Comparison of ENCODE assay signal across 18 cellular contexts in the genomic region with DNA sequence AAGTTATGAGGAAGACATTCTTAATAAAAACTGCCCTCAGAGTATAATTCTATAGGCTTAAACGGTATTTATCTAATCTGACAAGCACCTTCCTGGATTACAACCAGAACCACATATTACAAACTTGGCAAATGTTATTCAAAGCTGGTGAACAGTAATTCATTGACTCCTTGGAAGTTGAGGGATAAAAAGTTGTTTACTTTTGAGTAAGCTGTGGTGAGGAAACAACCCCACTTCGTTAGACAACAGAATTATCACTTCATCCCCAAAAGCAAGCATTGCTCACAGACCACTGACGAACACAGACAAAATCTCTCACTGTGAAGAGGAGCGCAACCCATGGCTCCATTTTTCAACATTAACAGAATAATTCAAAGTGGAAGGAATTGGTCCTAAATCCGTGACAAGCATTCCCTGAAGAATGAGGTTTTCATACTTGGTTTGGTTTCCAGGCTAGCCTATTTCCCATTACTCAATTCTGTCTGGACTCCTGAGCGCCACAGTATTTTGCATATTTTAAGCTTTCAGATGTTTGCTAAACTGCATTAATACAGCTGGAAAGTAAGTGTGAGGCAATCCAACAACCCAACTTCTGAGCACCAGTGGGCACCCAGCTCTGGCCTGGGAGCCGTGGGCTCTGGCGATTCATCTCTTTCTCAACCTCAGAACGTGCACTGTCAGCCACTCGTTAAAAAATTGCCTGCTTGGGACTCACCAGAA. TPM values are rescaled to one million over a fixed set of nuclear protein-coding genes. Genes with fewer than 3 reads are reported as not detected.
DNase-seq lines count a peak whose midpoint lies in the region; TF ChIP-seq lines count a peak whose summit lies in the region.
"Had no signal": no experiment of that assay in that cellular context is flagged by ENCODE, and none has a peak within 500 bp of the region (broad histone marks: within the 10 kb centered on the region; RNA-seq: fewer than 3 reads in every experiment).

No MANE protein-coding gene starts in this region.

- CTCF ChIA-PET in MCF 10A (lab: Yijun Ruan, JAX), result interaction anchor here (0.9 to 2.4 kb wide), 5 partner anchors 17 to 61 kb away, joined by 3 to 7 read pairs (median 4); no protein-coding TSS in a partner anchor

- H3K27ac ChIP-seq in breast epithelium (no peak overlapping the region), fibroblast of lung (ENCODE audit: insufficient read depth, low read length) (no peak overlapping the region), transverse colon (peak overlapping the region; percentile 2 to 48 (median 34)), tibial nerve (no peak overlapping the region)
- H3K27ac ChIP-seq: SK-N-MC, vagina had no signal

- H4K20me1 ChIP-seq in fibroblast of lung (ENCODE audit: control insufficient read depth, extremely low read depth, insufficient read depth, low read length), result no peaks in the 10 kb centered on the region

- TF ChIP-seq EP300 in transverse colon (IDR thresholded peaks at IDR 0.05; ENCODE audit: low read depth) (no peak), tibial nerve (IDR thresholded peaks at IDR 0.05) (no peak)

- intact Hi-C loops in MCF 10A (cut with micrococcal nuclease), result no loop called here
- intact Hi-C loops in breast epithelium (cut with DNase I; ENCODE audit: low total_unique reads), result no loop called here
- intact Hi-C loops in transverse colon (cut with DNase I; ENCODE audit: low total_unique reads), result no loop called here

- H3K4me3 Mint-ChIP-seq in MCF 10A (ENCODE audit: unreplicated experiment), result no peak overlapping the region
- peak overlapping the region; percentile 63 for H3K4me3 Mint-ChIP-seq in T-helper 2 cell treated with Interferon-gamma antibody and Interleukin-4, amounts not matched to agents 5 μg/mL and 100 μg/mL, for 36 hours
- H3K4me3 Mint-ChIP-seq in immature natural killer cell, result no peak overlapping the region
- H3K4me3 Mint-ChIP-seq: activated naive CD4-positive, alpha-beta T cell treated with anti-CD3 and anti-CD28 coated beads, Interleukin-2, amount 10 ng/mL, durations not matched to agents 7 days and 5 days; nephron had no signal

- H3K27ac Mint-ChIP-seq in MCF 10A (ENCODE audit: low read depth, unreplicated experiment), result no peak overlapping the region
- H3K27ac Mint-ChIP-seq in T-helper 2 cell treated with Interferon-gamma antibody and Interleukin-4, amounts not matched to agents 5 μg/mL and 100 μg/mL, for 36 hours, result peak overlapping the region; percentile 14
- no peak overlapping the region for H3K27ac Mint-ChIP-seq in immature natural killer cell
- H3K27ac Mint-ChIP-seq: activated naive CD4-positive, alpha-beta T cell treated with anti-CD3 and anti-CD28 coated beads, Interleukin-2, amount 10 ng/mL, durations not matched to agents 7 days and 5 days had no signal

- peaks cover 8% of the 10 kb centered on the region for H3K4me1 Mint-ChIP-seq in MCF 10A (ENCODE audit: insufficient read depth, unreplicated experiment)
- peaks cover 57% of the 10 kb centered on the region for H3K4me1 Mint-ChIP-seq in T-helper 2 cell treated with Interferon-gamma antibody and Interleukin-4, amounts not matched to agents 5 μg/mL and 100 μg/mL, for 36 hours (ENCODE audit: low read depth)
- peaks cover 8 to 9% of the 10 kb centered on the region in 2 donors for H3K4me1 Mint-ChIP-seq in immature natural killer cell

- H3K4me1 ChIP-seq in breast epithelium, result peaks cover 0 to 17% of the 10 kb centered on the region in 2 donors
- peaks cover 12% of the 10 kb centered on the region for H3K4me1 ChIP-seq in fibroblast of lung (ENCODE audit: control insufficient read depth, extremely low read depth, insufficient read depth, low read length)
- H3K4me1 ChIP-seq in transverse colon, result peaks cover 11 to 74% (median 44%) of the 10 kb centered on the region in 4 donors
- peaks cover 0 to 51% (median 11%) of the 10 kb centered on the region in 4 donors for H3K4me1 ChIP-seq in tibial nerve

- H3K79me2 ChIP-seq in fibroblast of lung (ENCODE audit: control insufficient read depth, insufficient read depth, low read length), result peaks cover 11% of the 10 kb centered on the region

- H3K9me3 Mint-ChIP-seq in MCF 10A (ENCODE audit: unreplicated experiment) (no peaks in the 10 kb centered on the region), immature natural killer cell (no peaks in the 10 kb centered on the region)
- H3K9me3 Mint-ChIP-seq in T-helper 2 cell treated with Interferon-gamma antibody and Interleukin-4, amounts not matched to agents 5 μg/mL and 100 μg/mL, for 36 hours, result no peaks in the 10 kb centered on the region
- H3K9me3 Mint-ChIP-seq: activated naive CD4-positive, alpha-beta T cell treated with anti-CD3 and anti-CD28 coated beads, Interleukin-2, amount 10 ng/mL, durations not matched to agents 7 days and 5 days; nephron had no signal

- peak; percentile 32 for DNase-seq in MCF 10A (ENCODE audit: unreplicated experiment)
- no peak for DNase-seq in breast epithelium (ENCODE audit: low spot score in 2 of 2)
- DNase-seq in T-helper 2 cell treated with Interferon-gamma antibody and Interleukin-4, amounts not matched to agents 5 μg/mL and 100 μg/mL, for 36 hours (ENCODE audit: low spot score), result no peak
- peak; percentile 53 to 88 for DNase-seq in fibroblast of lung (ENCODE audit: low read depth in 2 of 2)
- DNase-seq in transverse colon, result no peak
- no peak for DNase-seq in dermis blood vessel endothelial cell
- DNase-seq in tibial nerve (ENCODE audit: low spot score in 2 of 2), result no peak
- no peak for DNase-seq in immature natural killer cell
- DNase-seq: activated naive CD4-positive, alpha-beta T cell treated with anti-CD3 and anti-CD28 coated beads, Interleukin-2, amount 10 ng/mL, durations not matched to agents 7 days and 5 days; DMS79; left colon; NCI-H1930; NK-92 treated with Interleukin-12 subunit alpha and Interleukin-12 subunit beta, amount 100 ng/mL, for 24 hours had no signal

- H3K36me3 ChIP-seq in breast epithelium (no peaks in the 10 kb centered on the region), fibroblast of lung (ENCODE audit: control insufficient read depth, insufficient read depth, low read length) (no peaks in the 10 kb centered on the region), transverse colon (no peaks in the 10 kb centered on the region), tibial nerve (no peaks in the 10 kb centered on the region)
- H3K36me3 ChIP-seq: vagina had no signal

- H3K9ac ChIP-seq in fibroblast of lung (ENCODE audit: insufficient read depth, low read length), result no peak overlapping the region

- in situ Hi-C loops in transverse colon (cut with MboI; ENCODE audit: low pct_ligation_motif_present in 1 of 4, low pct_unique_long_range_greater_than_20kb in 1 of 4, low sequenced_read_pairs in 3 of 4), result no loop called here

- H3K27me3 Mint-ChIP-seq in MCF 10A (ENCODE audit: insufficient read depth, unreplicated experiment), result no peaks in the 10 kb centered on the region
- peaks cover 2% of the 10 kb centered on the region for H3K27me3 Mint-ChIP-seq in T-helper 2 cell treated with Interferon-gamma antibody and Interleukin-4, amounts not matched to agents 5 μg/mL and 100 μg/mL, for 36 hours (ENCODE audit: low read depth)
- H3K27me3 Mint-ChIP-seq in immature natural killer cell (ENCODE audit: low read depth in 3 of 3), result peaks cover 4 to 7% (median 4%) of the 10 kb centered on the region in 3 donors
- H3K27me3 Mint-ChIP-seq: activated naive CD4-positive, alpha-beta T cell treated with anti-CD3 and anti-CD28 coated beads, Interleukin-2, amount 10 ng/mL, durations not matched to agents 7 days and 5 days had no signal

- no peaks in the 10 kb centered on the region for H3K27me3 ChIP-seq in breast epithelium
- H3K27me3 ChIP-seq in fibroblast of lung (ENCODE audit: control insufficient read depth, insufficient read depth, low read length), result no peaks in the 10 kb centered on the region
- no peaks in the 10 kb centered on the region for H3K27me3 ChIP-seq in transverse colon
- H3K27me3 ChIP-seq in tibial nerve, result no peaks in the 10 kb centered on the region
- H3K27me3 ChIP-seq: vagina had no signal

- WGBS in transverse colon (ENCODE audit: low coverage in 1 of 2), 2 donors, result 38 to 63% methylated on average over 5 to 10 of the region's 10 CpGs
- WGBS in tibial nerve, 2 donors, result 76 to 79% methylated on average over 10 of the region's 10 CpGs

- no peak for TF ChIP-seq CTCF in MCF 10A (IDR thresholded peaks at IDR 0.05; ENCODE audit: unreplicated experiment)
- TF ChIP-seq CTCF in breast epithelium (IDR thresholded peaks at IDR 0.05), result no peak
- no peak for TF ChIP-seq CTCF in fibroblast of lung (conservative IDR thresholded peaks at IDR 0.05 in 1 of 2, IDR thresholded peaks at IDR 0.05 in 1 of 2; ENCODE audit: low read depth in 1 of 2, low read length in 2 of 2)
- no peak for TF ChIP-seq CTCF in transverse colon (IDR thresholded peaks at IDR 0.05)
- no peak for TF ChIP-seq CTCF in tibial nerve (IDR thresholded peaks at IDR 0.05)

- POLR2A ChIA-PET in MCF 10A (lab: Yijun Ruan, JAX), result interaction anchor here (2.0 kb wide), 1 partner anchor 19 kb away, joined by 6 read pairs; no protein-coding TSS in a partner anchor

- H2AFZ ChIP-seq in fibroblast of lung (ENCODE audit: low read length), result no peak overlapping the region

- no peak for TF ChIP-seq POLR2A in breast epithelium (IDR thresholded peaks at IDR 0.05)
- TF ChIP-seq POLR2A in transverse colon (IDR thresholded peaks at IDR 0.05), result no peak
- no peak for TF ChIP-seq POLR2A in tibial nerve (IDR thresholded peaks at IDR 0.05)

- H3K9me3 ChIP-seq in breast epithelium (no peaks in the 10 kb centered on the region), fibroblast of lung (ENCODE audit: control insufficient read depth, insufficient read depth, low read depth, low read length) (no peaks in the 10 kb centered on the region), transverse colon (no peaks in the 10 kb centered on the region), tibial nerve (no peaks in the 10 kb centered on the region)
- H3K9me3 ChIP-seq: vagina had no signal

- BruUV-seq in MCF 10A (replicated peaks; lab: Mats Ljungman, UMichigan), result no TSS peak

- H3K4me2 ChIP-seq in fibroblast of lung (ENCODE audit: extremely low read depth, insufficient read depth, low read length), result peak overlapping the region; percentile 13

- H3K4me3 ChIP-seq in breast epithelium (no peak overlapping the region), fibroblast of lung (replicated peaks in 1 of 4; ENCODE audit: control extremely low read depth in 1 of 4, insufficient read depth in 1 of 4, low read depth in 3 of 4, low read length in 4 of 4) (no peak overlapping the region), transverse colon (no peak overlapping the region), tibial nerve (no peak overlapping the region)
- H3K4me3 ChIP-seq: K562, SK-N-MC, skin epidermis, vagina had no signal

- no peaks in the 10 kb centered on the region for H3K36me3 Mint-ChIP-seq in MCF 10A (ENCODE audit: insufficient read depth, unreplicated experiment)
- H3K36me3 Mint-ChIP-seq in T-helper 2 cell treated with Interferon-gamma antibody and Interleukin-4, amounts not matched to agents 5 μg/mL and 100 μg/mL, for 36 hours (ENCODE audit: low read depth), result peaks cover 15% of the 10 kb centered on the region
- peaks cover 0 to 4% (median 0%) of the 10 kb centered on the region in 3 donors for H3K36me3 Mint-ChIP-seq in immature natural killer cell

RNA-seq across cellular contexts. Expression of a gene that starts 32.6 kb away (rescaled TPM):
- total RNA-seq in MCF 10A (2022), result 15.2 and 17.2 TPM in 2 replicates
- total RNA-seq in breast epithelium, result 100 to 1,000 TPM in 2 of 3 donors, 10 to 100 TPM in 1; 66.1 to 227 (median 131) TPM
- 82.4 and 104 TPM in 2 replicates for total RNA-seq in fibroblast of lung
- 27.9 and 46.5 TPM in 2 replicates for polyA plus RNA-seq in fibroblast of lung
- polyA plus RNA-seq in fibroblast of lung (2012), result 23.1 and 33.6 TPM in 2 replicates
- 126 and 180 TPM in 2 replicates for polyA minus RNA-seq in fibroblast of lung (ENCODE audit: low replicate concordance)
- total RNA-seq in transverse colon, result 10 to 100 TPM; 67.2 to 87.6 (median 79.3) TPM
- 33.7 and 71.0 TPM in 2 replicates for total RNA-seq in dermis blood vessel endothelial cell
- 10 to 100 TPM; 48.6 to 58.6 (median 52.5) TPM for total RNA-seq in tibial nerve
- polyA plus RNA-seq in immature natural killer cell, result 1 to 10 TPM; 4.4 to 9.7 (median 4.7) TPM

Comparison
In these comparisons a context has a peak if more than half of its experiments do, and no peak if none do; other contexts are left out.
1. DNase-seq: peak in MCF 10A (single experiment) and fibroblast of lung (2 of 2); none in breast epithelium (0 of 2), T-helper 2 cell treated with Interferon-gamma antibody and Interleukin-4, amounts not matched to agents 5 μg/mL and 100 μg/mL, for 36 hours (single experiment), transverse colon (single experiment), dermis blood vessel endothelial cell (single experiment), tibial nerve (0 of 2) and immature natural killer cell (0 of 3).
2. H3K27ac ChIP-seq: peak in transverse colon (4 of 4); none in breast epithelium (0 of 2), fibroblast of lung (single experiment) and tibial nerve (0 of 4).